ENCODE assay signal across 10 cellular contexts in the genomic region with DNA sequence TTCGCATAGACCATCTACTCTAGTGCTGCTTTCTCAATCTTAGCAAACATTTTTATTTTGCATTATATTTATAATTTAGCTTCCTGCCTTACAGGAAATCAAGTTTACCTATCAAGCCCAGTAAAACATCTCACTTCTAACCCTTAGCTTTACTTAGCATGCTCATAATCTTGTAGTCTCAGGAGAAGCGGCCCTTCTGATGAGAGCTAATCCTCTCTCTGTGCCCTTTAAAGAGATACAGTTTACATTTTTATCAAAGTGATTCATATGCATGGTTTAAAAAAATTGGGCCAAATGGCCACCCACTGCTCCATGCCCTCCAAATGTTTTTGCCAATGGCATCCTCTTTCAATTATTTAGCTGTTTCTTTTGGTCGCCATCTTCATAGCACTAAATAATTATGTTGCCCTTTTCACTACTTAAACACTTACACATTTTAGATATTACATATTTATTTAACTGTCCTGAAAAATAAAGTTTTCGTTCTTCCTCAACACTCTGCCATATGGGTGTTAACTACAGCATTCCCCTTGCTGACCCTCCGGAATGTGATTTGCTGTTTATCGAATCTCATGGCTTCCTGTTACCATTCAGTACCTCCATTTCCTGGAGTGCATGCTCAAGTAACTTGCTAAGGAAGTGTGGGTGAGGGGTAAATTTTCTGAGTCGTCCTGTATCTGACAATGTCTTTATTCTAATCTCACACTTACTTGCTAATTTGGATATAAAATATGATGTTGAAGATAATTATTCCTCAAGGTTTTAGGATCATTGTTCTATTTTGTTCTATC. TPM values are rescaled to one million over a fixed set of nuclear protein-coding genes. Genes with fewer than 3 reads are reported as not detected.
DNase-seq lines count a peak whose midpoint lies in the region; ATAC-seq and TF ChIP-seq lines count a peak whose summit lies in the region.
"Had no signal": no experiment of that assay in that cellular context is flagged by ENCODE, and none has a peak within 500 bp of the region (broad histone marks: within the 10 kb centered on the region; RNA-seq: fewer than 3 reads in every experiment).

No MANE protein-coding gene starts in this region.

- H3K4ac ChIP-seq in mesendoderm (ENCODE audit: low read depth, low read length), result no peak overlapping the region

- no peak overlapping the region for H3K4me2 ChIP-seq in mesendoderm (ENCODE audit: low read length)
- no peak overlapping the region for H3K4me2 ChIP-seq in osteoblast (ENCODE audit: insufficient read depth, low read length)

- no peaks in the 10 kb centered on the region for H3K9me3 ChIP-seq in osteoblast (ENCODE audit: low read depth, low read length)

- no peak overlapping the region for H4K5ac ChIP-seq in mesendoderm (ENCODE audit: low read length)

- no peaks in the 10 kb centered on the region for H3K36me3 ChIP-seq in mesendoderm (ENCODE audit: control insufficient read depth, insufficient read depth, low read length)
- H3K36me3 ChIP-seq in osteoblast (ENCODE audit: insufficient read depth, low read length), result peaks cover under 1% of the 10 kb centered on the region

- no peak overlapping the region for H3K23ac ChIP-seq in mesendoderm (ENCODE audit: low read length)

- no peak overlapping the region for H2BK120ac ChIP-seq in mesendoderm (ENCODE audit: low read depth, low read length)

- H3K56ac ChIP-seq in mesendoderm (ENCODE audit: low read length), result no peak overlapping the region

- H2AFZ ChIP-seq in osteoblast (ENCODE audit: low read length), result no peak overlapping the region

- H3K4me1 ChIP-seq in mesendoderm (ENCODE audit: control insufficient read depth, low read depth, low read length) (peaks cover 8% of the 10 kb centered on the region), osteoblast (ENCODE audit: insufficient read depth, low read length) (peaks cover 8% of the 10 kb centered on the region)

- DNase-seq in Daoy (ENCODE audit: low read depth) (peak; percentile 11), KBM-7 (peak; percentile 15), mesendoderm (peak; percentile 83), NCI-H524 (lab: John Stamatoyannopoulos, UW) (no peak), GM20000 (ENCODE audit: low spot score) (no peak), osteoblast (ENCODE audit: insufficient read length, low spot score, missing footprints) (no peak)
- DNase-seq in central memory CD4-positive, alpha-beta T cell, result peak; percentile 28
- DNase-seq: activated CD4-positive, alpha-beta T cell treated with anti-CD3 and anti-CD28 coated beads for 1 hour; caudate nucleus had no signal

- WGBS in mesendoderm (ENCODE audit: extremely low coverage, insufficient coverage, low lambda C conversion rate), result no CpG with 5 or more reads among the region's 7 CpGs

- H2BK5ac ChIP-seq in mesendoderm (ENCODE audit: low read length), result no peak overlapping the region

- in situ Hi-C loops in KBM-7 (cut with MboI; ENCODE audit: low pct_unique_long_range_greater_than_20kb, low sequenced_read_pairs), result no loop called here

- H3K79me2 ChIP-seq in mesendoderm (ENCODE audit: control insufficient read depth, insufficient read depth, low read length), result peaks cover 3% of the 10 kb centered on the region
- peaks cover 78% of the 10 kb centered on the region for H3K79me2 ChIP-seq in osteoblast (ENCODE audit: insufficient read depth, low read length)

- H3K18ac ChIP-seq in mesendoderm (ENCODE audit: low read length), result no peak overlapping the region

- peaks cover 9% of the 10 kb centered on the region for H3K79me1 ChIP-seq in mesendoderm (ENCODE audit: low read length)

- H3K4me3 ChIP-seq in mesendoderm (ENCODE audit: low read length), result no peak overlapping the region
- no peak overlapping the region for H3K4me3 ChIP-seq in osteoblast (ENCODE audit: insufficient read depth, low read length)

- no peak for ATAC-seq in HG03045 (IDR thresholded peaks at IDR 0.05; ENCODE audit: unreplicated experiment)

- H3K27ac ChIP-seq in mesendoderm (ENCODE audit: low read depth, low read length) (no peak overlapping the region), osteoblast (ENCODE audit: low read depth, low read length) (no peak overlapping the region)

- H3K27me3 ChIP-seq in mesendoderm (ENCODE audit: insufficient read depth, low read length, poor library complexity) (no peaks in the 10 kb centered on the region), osteoblast (ENCODE audit: insufficient read depth, low read length) (no peaks in the 10 kb centered on the region)

- H4K20me1 ChIP-seq in osteoblast (ENCODE audit: insufficient read depth, low read length), result peaks cover 8% of the 10 kb centered on the region

- no peak overlapping the region for H2AK5ac ChIP-seq in mesendoderm (ENCODE audit: low read length)

- no peak overlapping the region for H3K9ac ChIP-seq in mesendoderm (ENCODE audit: low read length)

- no peak overlapping the region for H2BK15ac ChIP-seq in mesendoderm (replicated peaks; ENCODE audit: low read depth)

- H4K8ac ChIP-seq in mesendoderm (ENCODE audit: low read depth, low read length), result no peak overlapping the region

- TF ChIP-seq CTCF in GM20000 (IDR thresholded peaks at IDR 0.05; ENCODE audit: extremely low read depth, missing control alignments), result no peak
- TF ChIP-seq CTCF in osteoblast (IDR thresholded peaks at IDR 0.05; ENCODE audit: extremely low read depth, low read depth, low read length), result no peak

RNA-seq across cellular contexts. Expression of a gene that starts 29.3 kb away (rescaled TPM):
- total RNA-seq in Daoy (2014; rRNA removed; shearing (Covaris generic)), result 14.8 and 23.8 TPM in 2 replicates
- 34.1 TPM for polyA plus RNA-seq in mesendoderm (2013, experiment 1 of 2)
- polyA plus RNA-seq in mesendoderm (2013, experiment 2 of 2), result 33.1 TPM
- total RNA-seq in osteoblast, result 39.8 and 41.5 TPM in 2 replicates

Comparison
In these comparisons a context has a peak if more than half of its experiments do, and no peak if none do; other contexts are left out.
1. DNase-seq: peak in Daoy (single experiment), KBM-7 (single experiment), central memory CD4-positive, alpha-beta T cell (single experiment) and mesendoderm (single experiment); none in NCI-H524 (0 of 2), GM20000 (single experiment) and osteoblast (single experiment).